In the genomic region with DNA sequence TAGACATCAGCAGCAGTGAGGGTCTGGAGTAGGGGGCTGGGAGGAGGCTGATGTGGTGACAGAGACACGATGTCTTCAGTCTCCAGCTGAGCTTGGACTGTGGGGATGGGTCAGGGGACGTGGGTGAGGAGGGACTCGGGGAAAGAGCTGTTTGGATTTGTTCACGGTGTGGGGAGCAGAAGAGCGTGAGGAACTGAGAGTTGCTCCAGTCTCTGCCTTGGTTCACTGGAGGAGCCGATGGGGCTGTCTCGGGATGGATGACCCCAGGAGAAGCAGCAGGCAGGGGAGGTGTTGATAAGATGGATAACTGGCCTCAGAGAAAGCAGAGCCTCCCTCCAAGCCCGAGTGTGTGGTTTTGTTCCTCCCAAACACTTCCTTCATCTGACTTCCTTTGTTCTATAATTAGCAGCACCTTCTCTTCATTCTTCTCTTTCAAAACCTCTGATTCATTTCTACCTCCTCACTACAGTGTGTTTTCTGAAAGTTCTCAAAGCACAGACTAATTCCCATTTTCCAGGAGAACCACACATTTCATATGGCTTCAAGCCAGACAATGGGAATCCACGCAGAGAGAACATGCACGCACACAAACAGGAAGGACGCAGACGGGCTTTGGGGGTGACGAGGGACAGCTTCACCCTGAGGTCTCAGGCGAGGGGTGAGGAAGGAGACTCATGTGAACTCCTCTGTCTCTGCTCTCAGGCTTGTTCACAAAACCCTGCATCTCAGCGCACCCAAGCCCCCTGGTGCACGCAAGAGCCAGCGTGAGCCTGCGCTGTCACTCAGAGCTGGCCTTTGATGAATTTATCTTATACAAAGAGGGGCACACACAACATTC, we compare ENCODE assay signal across 14 cellular contexts. TPM values are rescaled to one million over a fixed set of nuclear protein-coding genes. Genes with fewer than 3 reads are reported as not detected.
DNase-seq lines count a peak whose midpoint lies in the region; ATAC-seq and TF ChIP-seq lines count a peak whose summit lies in the region.
"Had no signal": no experiment of that assay in that cellular context is flagged by ENCODE, and none has a peak within 500 bp of the region (broad histone marks: within the 10 kb centered on the region; RNA-seq: fewer than 3 reads in every experiment).

No MANE protein-coding gene starts in this region.

- peak overlapping the region in 3 of 9 donors; percentile 12 to 87 (median 26) for H3K27ac Mint-ChIP-seq in naive thymus-derived CD4-positive, alpha-beta T cell
- H3K27ac Mint-ChIP-seq: brain had no signal

- peak overlapping the region; percentile 11; the same call in 1 of the 2 replicates for H3K4me3 ChIP-seq in GM08714 (ENCODE audit: low read length)
- H3K4me3 ChIP-seq in naive thymus-derived CD4-positive, alpha-beta T cell (ENCODE audit: low read length) = peak overlapping the region; percentile 2

- TF ChIP-seq CTCF in foreskin keratinocyte (conservative IDR thresholded peaks at IDR 0.05) = no peak

- peak; percentile 41 to 43 for DNase-seq in activated T-cell treated with anti-CD3 and anti-CD28 coated beads, Interleukin-2, amount 50 U/mL, for 48 hours
- DNase-seq in naive thymus-derived CD4-positive, alpha-beta T cell = peak in 2 of 9 donors; percentile 1 to 36
- no peak for DNase-seq in foreskin keratinocyte
- no peak for DNase-seq in NCI-H1092 treated with DMSO at 0.1 percent for 48 hours (lab: John Stamatoyannopoulos, UW)
- no peak for DNase-seq in left cardiac atrium
- DNase-seq: hippocampal formation, IMR-90, mesendoderm, NCI-H2029 treated with DMSO at 0.1 percent for 48 hours had no signal

- peaks cover 0 to 7% (median 4%) of the 10 kb centered on the region in 11 donors for H3K9me3 Mint-ChIP-seq in naive thymus-derived CD4-positive, alpha-beta T cell

- H3K9me3 ChIP-seq in naive thymus-derived CD4-positive, alpha-beta T cell (ENCODE audit: control insufficient read depth in 2 of 3, low read length in 3 of 3) = no peaks in the 10 kb centered on the region

- peak overlapping the region; percentile 27 to 81 (median 67) for H3K4me3 Mint-ChIP-seq in naive thymus-derived CD4-positive, alpha-beta T cell
- H3K4me3 Mint-ChIP-seq: brain had no signal

- CTCF ChIA-PET in naive thymus-derived CD4-positive, alpha-beta T cell (lab: Charles Lee) = no interaction called here

- intact Hi-C loops in naive thymus-derived CD4-positive, alpha-beta T cell (cut with micrococcal nuclease) = loop anchor here in 1 of 2 donors (1.0 kb wide), 1 partner anchor 11 kb away; no protein-coding TSS in a partner anchor
- intact Hi-C loops in left cardiac atrium (cut with DNase I) = no loop called here

- no peak overlapping the region for H3K27ac ChIP-seq in naive thymus-derived CD4-positive, alpha-beta T cell (ENCODE audit: low read depth, low read length)
- no peak overlapping the region for H3K27ac ChIP-seq in foreskin keratinocyte

- H3K27me3 Mint-ChIP-seq in naive thymus-derived CD4-positive, alpha-beta T cell = peaks cover 2 to 33% (median 24%) of the 10 kb centered on the region in 5 donors

- H3K27me3 ChIP-seq in naive thymus-derived CD4-positive, alpha-beta T cell (ENCODE audit: control insufficient read depth in 2 of 2, insufficient read depth in 2 of 2, low read length in 2 of 2) = no peaks in the 10 kb centered on the region
- no peaks in the 10 kb centered on the region for H3K27me3 ChIP-seq in foreskin keratinocyte

- peaks cover 25 to 56% (median 39%) of the 10 kb centered on the region in 7 donors for H3K4me1 Mint-ChIP-seq in naive thymus-derived CD4-positive, alpha-beta T cell
- H3K4me1 Mint-ChIP-seq: brain had no signal

- peak; percentile 25 for ATAC-seq in GM19452 (IDR thresholded peaks at IDR 0.05; ENCODE audit: unreplicated experiment)
- no peak for ATAC-seq in naive thymus-derived CD4-positive, alpha-beta T cell
- no peak for ATAC-seq in foreskin keratinocyte
- no peak for ATAC-seq in left cardiac atrium

- no peaks in the 10 kb centered on the region for H3K36me3 ChIP-seq in naive thymus-derived CD4-positive, alpha-beta T cell (ENCODE audit: control insufficient read depth in 2 of 3, insufficient read depth in 3 of 3, low read length in 3 of 3)

- peaks cover 13 to 16% of the 10 kb centered on the region in 2 donors for H3K4me1 ChIP-seq in naive thymus-derived CD4-positive, alpha-beta T cell (ENCODE audit: control insufficient read depth in 2 of 2, insufficient read depth in 2 of 2, low read length in 2 of 2)
- no peaks in the 10 kb centered on the region for H3K4me1 ChIP-seq in foreskin keratinocyte

- POLR2A ChIA-PET in naive thymus-derived CD4-positive, alpha-beta T cell (lab: Charles Lee) = no interaction called here

- peaks cover 0 to 7% (median 2%) of the 10 kb centered on the region in 5 donors for H3K36me3 Mint-ChIP-seq in naive thymus-derived CD4-positive, alpha-beta T cell
- H3K36me3 Mint-ChIP-seq: brain had no signal

RNA-seq across cellular contexts. Expression of gene LAIR2, which starts 18.6 kb away (rescaled TPM):
- total RNA-seq in naive thymus-derived CD4-positive, alpha-beta T cell = 10 to 100 TPM in 1 of 5 experiments, 1 to 10 TPM in 2, under 1 TPM in 1, not detected in 1; 0.85 to 12.8 (median 2.2) TPM
- 1 to 10 TPM; 2.5 to 5.5 TPM for polyA plus RNA-seq in naive thymus-derived CD4-positive, alpha-beta T cell
- total RNA-seq in foreskin keratinocyte = not detected in 2 replicates
- polyA plus RNA-seq in foreskin keratinocyte = not detected in 2 replicates
- total RNA-seq in left cardiac atrium = 1 to 10 TPM in 1 of 2 donors, not detected in 1; 1.1 TPM
- total RNA-seq: IMR-90, temporal lobe had no signal
- polyA plus RNA-seq: IMR-90 had no signal

RNA-seq across cellular contexts. Expression of gene CDC42EP5, which starts 48.1 kb away (rescaled TPM):
- not detected for total RNA-seq in naive thymus-derived CD4-positive, alpha-beta T cell
- not detected for polyA plus RNA-seq in naive thymus-derived CD4-positive, alpha-beta T cell
- total RNA-seq in foreskin keratinocyte (27.1 and 32.1 TPM in 2 replicates), left cardiac atrium (10 to 100 TPM; 13.0 to 25.0 TPM)
- 43.4 and 66.8 TPM in 2 replicates for polyA plus RNA-seq in foreskin keratinocyte
- total RNA-seq: T-helper 1 cell treated with Interleukin-12 subunit alpha and Interleukin-12 subunit beta and Interleukin-4 antibody, amounts not matched to agents 30 ng/mL and 1 ng/mL, for 36 hours had no signal

RNA-seq across cellular contexts. Expression of gene LILRA2, which starts 52.3 kb away (rescaled TPM):
- total RNA-seq in naive thymus-derived CD4-positive, alpha-beta T cell = 10 to 100 TPM in 1 of 5 experiments, 1 to 10 TPM in 1, under 1 TPM in 3; 0.24 to 50.3 (median 0.87) TPM
- polyA plus RNA-seq in naive thymus-derived CD4-positive, alpha-beta T cell = under 1 TPM; 0.18 to 0.38 TPM
- not detected in 2 replicates for total RNA-seq in foreskin keratinocyte
- polyA plus RNA-seq in foreskin keratinocyte = not detected in 2 replicates
- total RNA-seq in left cardiac atrium = 1 to 10 TPM; 2.1 to 5.8 TPM
- total RNA-seq: IMR-90, temporal lobe had no signal
- polyA plus RNA-seq: IMR-90 had no signal

RNA-seq across cellular contexts. Expression of gene LENG9, which starts 57.7 kb away (rescaled TPM):
- total RNA-seq in naive thymus-derived CD4-positive, alpha-beta T cell = 1 to 10 TPM; 3.5 to 6.1 (median 4.3) TPM
- under 1 TPM; 0.09 to 0.16 TPM for polyA plus RNA-seq in naive thymus-derived CD4-positive, alpha-beta T cell
- total RNA-seq in foreskin keratinocyte (4.8 and 5.0 TPM in 2 replicates), left cardiac atrium (1 to 10 TPM; 3.3 to 5.4 TPM)
- polyA plus RNA-seq in foreskin keratinocyte = 4.1 and 5.2 TPM in 2 replicates

Comparison
In these comparisons a context has a peak if more than half of its experiments do, and no peak if none do; other contexts are left out.
1. DNase-seq: peak in activated T-cell treated with anti-CD3 and anti-CD28 coated beads, Interleukin-2, amount 50 U/mL, for 48 hours (2 of 2); none in foreskin keratinocyte (0 of 2), NCI-H1092 treated with DMSO at 0.1 percent for 48 hours (single experiment) and left cardiac atrium (single experiment).
2. RNA of gene CDC42EP5, which starts 48.1 kb away (total RNA-seq): 27.1 to 32.1 TPM in foreskin keratinocyte and 13.0 to 25.0 TPM in left cardiac atrium; not detected in naive thymus-derived CD4-positive, alpha-beta T cell; every median in the first group is over 10 times any median in the second.